Comparison of ENCODE assay signal across 8 cellular contexts in the genomic region with DNA sequence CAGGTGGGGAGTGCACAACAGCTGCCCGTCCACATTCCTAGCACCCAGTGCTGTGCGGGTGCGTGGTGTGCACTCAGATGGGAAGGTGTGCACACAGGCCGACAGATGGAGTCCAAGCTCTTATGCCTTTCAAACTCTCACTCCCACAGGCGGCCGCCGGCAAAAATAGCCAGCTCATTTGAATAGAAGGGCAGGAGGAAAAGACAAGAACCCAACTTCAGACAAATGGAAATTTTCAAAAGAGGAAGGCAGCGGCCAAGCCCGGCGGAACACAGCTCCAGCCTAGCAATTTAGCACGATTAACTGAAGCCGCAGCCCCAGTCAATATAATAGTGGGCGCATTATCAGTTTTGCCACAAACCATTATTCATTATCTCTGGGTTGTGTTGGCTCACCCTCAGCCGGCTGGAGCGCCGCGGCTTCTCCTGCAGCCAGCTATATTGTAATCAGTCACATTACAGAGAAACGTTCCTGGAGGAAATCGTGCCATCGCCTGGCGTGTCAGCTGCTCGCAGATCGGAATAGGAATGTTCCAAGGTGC.
DNase-seq lines count a peak whose midpoint lies in the region; ATAC-seq, FAIRE-seq and TF ChIP-seq lines count a peak whose summit lies in the region.

No MANE protein-coding gene starts in this region.

- no peak for TF ChIP-seq POLR2A in GM12891 (IDR thresholded peaks at IDR 0.05; ENCODE audit: low read depth, low read length)

- no peak overlapping the region for H3K27ac Mint-ChIP-seq in activated T-helper 17 cell treated with anti-CD3 and anti-CD28 coated beads, Interleukin-2, amount 50 U/mL, for 72 hours

- no peak overlapping the region for H3K4me3 Mint-ChIP-seq in activated T-helper 17 cell treated with anti-CD3 and anti-CD28 coated beads, Interleukin-2, amount 50 U/mL, for 72 hours

- H3K27me3 Mint-ChIP-seq in activated T-helper 17 cell treated with anti-CD3 and anti-CD28 coated beads, Interleukin-2, amount 50 U/mL, for 72 hours: peaks cover 19% of the 10 kb centered on the region

- DNase-seq in GM12891 (ENCODE audit: insufficient read length, low spot score) (no peak), NCI-H510A treated with DMSO at 0.1 percent for 48 hours (lab: John Stamatoyannopoulos, UW) (peak; percentile 81), astrocyte of the hippocampus (ENCODE audit: low read depth, low spot score) (peak; percentile 59), occipital lobe (lab: John Stamatoyannopoulos, UW) (peak; percentile 74), NCI-H2171 treated with DMSO at 0.1 percent for 48 hours (lab: John Stamatoyannopoulos, UW) (no peak)
- DNase-seq in activated CD8-positive, alpha-beta memory T cell treated with anti-CD3 and anti-CD28 coated beads for 24 hours: no peak

- peaks cover 2% of the 10 kb centered on the region for H3K9me3 Mint-ChIP-seq in activated T-helper 17 cell treated with anti-CD3 and anti-CD28 coated beads, Interleukin-2, amount 50 U/mL, for 72 hours

- ATAC-seq in activated T-helper 17 cell treated with anti-CD3 and anti-CD28 coated beads, Interleukin-2, amount 50 U/mL, for 72 hours (replicated peaks): no peak
- no peak for ATAC-seq in HG03135 (IDR thresholded peaks at IDR 0.05; ENCODE audit: unreplicated experiment)

- peak; percentile 51 for FAIRE-seq in GM12891 (lab: Jason Lieb, UNC)

- no peaks in the 10 kb centered on the region for H3K36me3 Mint-ChIP-seq in activated T-helper 17 cell treated with anti-CD3 and anti-CD28 coated beads, Interleukin-2, amount 50 U/mL, for 72 hours (ENCODE audit: low read depth)

- H3K4me1 Mint-ChIP-seq in activated T-helper 17 cell treated with anti-CD3 and anti-CD28 coated beads, Interleukin-2, amount 50 U/mL, for 72 hours: no peaks in the 10 kb centered on the region

TF ChIP-seq in GM12891, 5 proteins besides CTCF, POLR2A, EP300 and RAD21:
- no peak for TF ChIP-seq POU2F2 (IDR thresholded peaks at IDR 0.05; ENCODE audit: low read depth, low read length)
- no peak for TF ChIP-seq TAF1 (IDR thresholded peaks at IDR 0.05; ENCODE audit: low read depth, low read length)
- no peak for TF ChIP-seq SPI1 (IDR thresholded peaks at IDR 0.05; ENCODE audit: low read depth, low read length)
- no peak for TF ChIP-seq PAX5 (IDR thresholded peaks at IDR 0.05; ENCODE audit: insufficient read depth, low read length, severe bottlenecking)
- TF ChIP-seq POLR2AphosphoS5 (IDR thresholded peaks at IDR 0.05; ENCODE audit: low read depth, low read length): no peak

Comparison
In these comparisons a context has a peak if more than half of its experiments do, and no peak if none do; other contexts are left out.
1. DNase-seq: peak in NCI-H510A treated with DMSO at 0.1 percent for 48 hours (single experiment), astrocyte of the hippocampus (single experiment) and occipital lobe (single experiment); none in GM12891 (single experiment), NCI-H2171 treated with DMSO at 0.1 percent for 48 hours (single experiment) and activated CD8-positive, alpha-beta memory T cell treated with anti-CD3 and anti-CD28 coated beads for 24 hours (single experiment).